ENCODE assay signal across 8 cellular contexts in genomic region chr4:3040447-3041191, GRCh38. TPM values are rescaled to one million over a fixed set of nuclear protein-coding genes. Genes with fewer than 3 reads are reported as not detected.
DNase-seq lines count a peak whose midpoint lies in the region; ATAC-seq and TF ChIP-seq lines count a peak whose summit lies in the region.

No MANE protein-coding gene starts in this region.

- no peak for DNase-seq in activated T-cell treated with anti-CD3 and anti-CD28 coated beads, Interleukin-2, amount 50 U/mL, for 4 hours
- DNase-seq in activated T-cell treated with anti-CD3 and anti-CD28 coated beads, Interleukin-2, amount 50 U/mL, for 48 hours, result no peak
- DNase-seq in dorsolateral prefrontal cortex (peak in 2 of 10 donors; percentile 28), cerebellar nuclear complex (lab: John Stamatoyannopoulos, UW) (no peak)
- DNase-seq in stimulated activated naive B cell treated with anti-CD40 and anti-IgM and Interleukin-4, amounts not matched to agents 10 μg/mL and 1 μg/mL and 100 μg/mL, for 72 hours, result peak; percentile 34
- no peak for DNase-seq in activated CD4-positive, CD25-positive, alpha-beta regulatory T cell treated with anti-CD3 and anti-CD28 coated beads, Interleukin-2, amount 50 U/mL, for 72 hours

- no peak for TF ChIP-seq CTCF in dorsolateral prefrontal cortex (IDR thresholded peaks at IDR 0.05 in 54 of 56, conservative IDR thresholded peaks at IDR 0.05 in 2 of 56; ENCODE audit: low read depth in 1 of 56, partially characterized antibody in 56 of 56)

- H3K4me1 Mint-ChIP-seq in activated T-cell treated with anti-CD3 and anti-CD28 coated beads, Interleukin-2, amount 50 U/mL, for 4 hours (ENCODE audit: low read depth), result peaks cover 47% of the 10 kb centered on the region
- H3K4me1 Mint-ChIP-seq in stimulated activated naive B cell treated with anti-CD40 and anti-IgM and Interleukin-4, amounts not matched to agents 10 μg/mL and 1 μg/mL and 100 μg/mL, for 72 hours, result peaks cover 44 to 77% of the 10 kb centered on the region in 2 donors

- ATAC-seq in activated T-cell treated with anti-CD3 and anti-CD28 coated beads, Interleukin-2, amount 50 U/mL, for 4 hours, result no peak
- ATAC-seq in HG03064 (IDR thresholded peaks at IDR 0.05; ENCODE audit: low read depth, unreplicated experiment) (peak; percentile 47), HG02759 (IDR thresholded peaks at IDR 0.05; ENCODE audit: unreplicated experiment) (no peak)
- ATAC-seq in stimulated activated naive B cell treated with anti-CD40 and anti-IgM and Interleukin-4, amounts not matched to agents 10 μg/mL and 1 μg/mL and 100 μg/mL, for 72 hours (replicated peaks), result peak; percentile 29 to 40

- peak overlapping the region; percentile 54 for H3K4me3 Mint-ChIP-seq in activated T-cell treated with anti-CD3 and anti-CD28 coated beads, Interleukin-2, amount 50 U/mL, for 4 hours
- H3K4me3 Mint-ChIP-seq in stimulated activated naive B cell treated with anti-CD40 and anti-IgM and Interleukin-4, amounts not matched to agents 10 μg/mL and 1 μg/mL and 100 μg/mL, for 72 hours, result peak overlapping the region; percentile 95

- peak overlapping the region in 8 of 59 donors; percentile 26 to 83 (median 66) for H3K27ac ChIP-seq in dorsolateral prefrontal cortex

- peak overlapping the region; percentile 99 for H3K27ac Mint-ChIP-seq in stimulated activated naive B cell treated with anti-CD40 and anti-IgM and Interleukin-4, amounts not matched to agents 10 μg/mL and 1 μg/mL and 100 μg/mL, for 72 hours

- H3K9me3 Mint-ChIP-seq in activated T-cell treated with anti-CD3 and anti-CD28 coated beads, Interleukin-2, amount 50 U/mL, for 4 hours, result no peaks in the 10 kb centered on the region
- peaks cover 0 to 2% of the 10 kb centered on the region in 2 donors for H3K9me3 Mint-ChIP-seq in stimulated activated naive B cell treated with anti-CD40 and anti-IgM and Interleukin-4, amounts not matched to agents 10 μg/mL and 1 μg/mL and 100 μg/mL, for 72 hours

- H3K36me3 Mint-ChIP-seq in activated T-cell treated with anti-CD3 and anti-CD28 coated beads, Interleukin-2, amount 50 U/mL, for 4 hours (ENCODE audit: insufficient read depth), result no peaks in the 10 kb centered on the region
- H3K36me3 Mint-ChIP-seq in stimulated activated naive B cell treated with anti-CD40 and anti-IgM and Interleukin-4, amounts not matched to agents 10 μg/mL and 1 μg/mL and 100 μg/mL, for 72 hours, result peaks cover 11 to 27% of the 10 kb centered on the region in 2 donors

- intact Hi-C loops in dorsolateral prefrontal cortex (cut with DNase I), result no loop called here

- peaks cover 5% of the 10 kb centered on the region for H3K27me3 Mint-ChIP-seq in activated T-cell treated with anti-CD3 and anti-CD28 coated beads, Interleukin-2, amount 50 U/mL, for 4 hours (ENCODE audit: low read depth)
- H3K27me3 Mint-ChIP-seq in stimulated activated naive B cell treated with anti-CD40 and anti-IgM and Interleukin-4, amounts not matched to agents 10 μg/mL and 1 μg/mL and 100 μg/mL, for 72 hours, result no peaks in the 10 kb centered on the region

- no peaks in the 10 kb centered on the region for H3K27me3 ChIP-seq in dorsolateral prefrontal cortex

- H3K4me3 ChIP-seq in dorsolateral prefrontal cortex, result peak overlapping the region in 34 of 59 donors; percentile 26 to 73 (median 56)

RNA-seq across cellular contexts. Expression of gene HTT-AS, which starts 33.7 kb away (rescaled TPM):
- total RNA-seq in activated T-cell treated with anti-CD3 and anti-CD28 coated beads, Interleukin-2, amount 50 U/mL, for 4 hours, result not detected
- total RNA-seq in dorsolateral prefrontal cortex, result 1 to 10 TPM in 10 of 120 experiments, under 1 TPM in 1, not detected in 109; 0.79 to 3.0 (median 1.3) TPM

RNA-seq across cellular contexts. Expression of gene HTT, which starts 33.9 kb away (rescaled TPM):
- total RNA-seq in activated T-cell treated with anti-CD3 and anti-CD28 coated beads, Interleukin-2, amount 50 U/mL, for 4 hours, result 10 to 100 TPM; 50.5 to 59.3 (median 51.5) TPM
- total RNA-seq in dorsolateral prefrontal cortex, result 100 to 1,000 TPM in 114 of 120 experiments, 10 to 100 TPM in 6; 81.8 to 165 (median 124) TPM

Comparison
In these comparisons a context has a peak if more than half of its experiments do, and no peak if none do; other contexts are left out.
1. ATAC-seq: peak in HG03064 (single experiment) and stimulated activated naive B cell treated with anti-CD40 and anti-IgM and Interleukin-4, amounts not matched to agents 10 μg/mL and 1 μg/mL and 100 μg/mL, for 72 hours (2 of 2); none in activated T-cell treated with anti-CD3 and anti-CD28 coated beads, Interleukin-2, amount 50 U/mL, for 4 hours (0 of 2) and HG02759 (single experiment).